In the genomic region with DNA sequence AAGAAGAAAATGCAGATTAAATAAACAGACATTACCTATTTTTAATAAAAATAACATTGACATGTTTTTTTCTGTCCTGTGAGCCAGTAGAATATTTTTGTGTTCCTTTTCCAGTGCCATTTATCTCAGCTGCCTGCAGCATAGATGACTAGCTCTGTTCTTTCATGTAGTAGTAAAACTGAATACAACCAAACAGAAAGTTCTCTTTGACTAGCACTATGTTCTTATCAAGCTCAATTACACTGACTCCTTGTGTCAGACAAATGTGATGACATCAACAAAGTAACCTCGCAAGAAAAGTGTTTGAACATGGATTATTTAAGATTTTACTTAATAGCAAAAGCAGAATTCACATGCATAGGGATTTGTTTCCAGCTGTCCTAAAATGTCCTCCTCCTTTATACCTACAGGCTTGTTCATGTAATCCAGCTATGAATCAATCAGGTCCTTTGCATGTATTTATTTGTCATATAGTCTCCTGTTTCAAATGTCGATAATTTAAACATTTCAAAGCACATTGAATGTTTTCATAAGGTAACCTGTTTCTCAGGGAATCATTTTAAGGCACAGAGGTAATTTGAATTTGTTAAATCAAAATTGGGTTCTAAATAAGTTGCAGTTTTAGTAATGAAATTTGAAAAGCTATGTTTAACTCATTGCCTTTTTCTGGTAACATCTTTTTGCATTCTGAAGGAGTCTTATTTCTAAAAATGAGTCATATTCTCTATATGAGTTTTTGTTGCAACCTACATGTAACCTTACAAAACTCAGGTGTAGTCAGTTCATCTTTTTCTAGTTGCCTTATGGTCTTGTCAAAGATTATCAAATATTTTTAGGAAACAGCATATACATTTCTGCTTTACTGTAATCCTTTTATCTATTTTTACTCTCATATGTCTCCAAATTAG, we compare ENCODE assay signal across 16 cellular contexts.
DNase-seq lines count a peak whose midpoint lies in the region; ATAC-seq and TF ChIP-seq lines count a peak whose summit lies in the region.
"Had no signal": no experiment of that assay in that cellular context is flagged by ENCODE, and none has a peak within 500 bp of the region (broad histone marks: within the 10 kb centered on the region; RNA-seq: fewer than 3 reads in every experiment).

No MANE protein-coding gene starts in this region.

- no peaks in the 10 kb centered on the region for H3K36me3 ChIP-seq in GM23338 (ENCODE audit: insufficient read depth)
- H3K36me3 ChIP-seq: brain microvascular endothelial cell, suprapubic skin had no signal

- peaks cover 8% of the 10 kb centered on the region; the same call in 1 of the 2 replicates for H3K9me2 ChIP-seq in GM23338 (ENCODE audit: insufficient read depth)

- H3K4me3 ChIP-seq in GM23338: no peak overlapping the region
- H3K4me3 ChIP-seq: suprapubic skin had no signal

- no peaks in the 10 kb centered on the region for H3K27me3 Mint-ChIP-seq in GM23338 (ENCODE audit: insufficient read depth, low read depth, poor library complexity)
- H3K27me3 Mint-ChIP-seq in T-helper 17 cell: no peaks in the 10 kb centered on the region

- H2AFZ ChIP-seq in GM23338: no peak overlapping the region

- H3K4me1 Mint-ChIP-seq in GM23338 (no peaks in the 10 kb centered on the region), T-helper 17 cell (no peaks in the 10 kb centered on the region)
- H3K4me1 Mint-ChIP-seq: naive thymus-derived CD4-positive, alpha-beta T cell had no signal

- DNase-seq in amniotic epithelial cell (ENCODE audit: low read depth) (peak; percentile 20), DMS153 treated with DMSO at 0.1 percent for 48 hours (lab: John Stamatoyannopoulos, UW; ENCODE audit: unreplicated experiment) (no peak), GM23338 (ENCODE audit: low spot score) (no peak), T-helper 17 cell (no peak)
- no peak for DNase-seq in activated CD8-positive, alpha-beta memory T cell treated with anti-CD3 and anti-CD28 coated beads, Interleukin-2, amount 50 U/mL, for 4 hours
- DNase-seq: activated CD4-positive, alpha-beta T cell treated with anti-CD3 and anti-CD28 coated beads for 4 hours; brain microvascular endothelial cell; naive thymus-derived CD4-positive, alpha-beta T cell; NCI-H2081; SW 1271 had no signal

- H3K36me3 Mint-ChIP-seq in GM23338 (ENCODE audit: low read depth) (peaks cover 7% of the 10 kb centered on the region; the same call in 2 of the 3 replicates), T-helper 17 cell (ENCODE audit: low read depth) (no peaks in the 10 kb centered on the region)
- H3K36me3 Mint-ChIP-seq: naive thymus-derived CD4-positive, alpha-beta T cell had no signal

- ATAC-seq in GM18861 (IDR thresholded peaks at IDR 0.05; ENCODE audit: unreplicated experiment): peak; percentile 58
- ATAC-seq in GM21529 (IDR thresholded peaks at IDR 0.05; ENCODE audit: unreplicated experiment): peak; percentile 77
- ATAC-seq in HG03060 (IDR thresholded peaks at IDR 0.05; ENCODE audit: low read depth, unreplicated experiment): peak; percentile 91
- no peak for ATAC-seq in GM23338
- ATAC-seq in T-helper 17 cell: no peak
- ATAC-seq: naive thymus-derived CD4-positive, alpha-beta T cell; sciatic nerve had no signal

- peaks cover 16% of the 10 kb centered on the region; the same call in 2 of the 3 replicates for H3K9me3 Mint-ChIP-seq in GM23338

- no peak for TF ChIP-seq CTCF in GM23338 (conservative IDR thresholded peaks at IDR 0.05; ENCODE audit: low read depth in 2 of 2)

- no peaks in the 10 kb centered on the region for H3K9me3 ChIP-seq in T-helper 17 cell (ENCODE audit: control insufficient read depth, low read length, poor library complexity, severe bottlenecking)

- no peaks in the 10 kb centered on the region for H3K27me3 ChIP-seq in GM23338 (ENCODE audit: insufficient read depth)
- H3K27me3 ChIP-seq: brain microvascular endothelial cell, suprapubic skin had no signal

- H3K27ac Mint-ChIP-seq in GM23338 (no peak overlapping the region), T-helper 17 cell (no peak overlapping the region)
- H3K27ac Mint-ChIP-seq: naive thymus-derived CD4-positive, alpha-beta T cell had no signal

- H3K4me3 Mint-ChIP-seq in GM23338 (no peak overlapping the region), T-helper 17 cell (no peak overlapping the region)
- H3K4me3 Mint-ChIP-seq: naive thymus-derived CD4-positive, alpha-beta T cell had no signal

- H3K79me2 ChIP-seq in GM23338 (replicated peaks; ENCODE audit: insufficient read depth): no peaks in the 10 kb centered on the region

- no peaks in the 10 kb centered on the region for H4K20me1 ChIP-seq in GM23338 (replicated peaks; ENCODE audit: insufficient read depth)

- no peak overlapping the region for H3K27ac ChIP-seq in GM23338 (ENCODE audit: low read depth)
- H3K27ac ChIP-seq: brain microvascular endothelial cell, C4-2B, suprapubic skin had no signal

- H3F3A ChIP-seq in GM23338 (replicated peaks; ENCODE audit: low read depth): no peaks in the 10 kb centered on the region

- H3K4me2 ChIP-seq in GM23338: no peak overlapping the region

- no peaks in the 10 kb centered on the region for H3K4me1 ChIP-seq in GM23338 (ENCODE audit: insufficient read depth)
- H3K4me1 ChIP-seq: suprapubic skin had no signal

TF ChIP-seq in GM23338, 12 proteins besides CTCF, POLR2A, EP300 and RAD21:
- TF ChIP-seq CREB1 (CRISPR knock-in tag; IDR thresholded peaks at IDR 0.05; ENCODE audit: low read depth): no peak
- no peak for TF ChIP-seq ZNF331 (CRISPR knock-in tag; IDR thresholded peaks at IDR 0.05; ENCODE audit: low read depth)
- TF ChIP-seq NANOG (IDR thresholded peaks at IDR 0.05; ENCODE audit: borderline replicate concordance): no peak
TF ChIP-seq in GM23338: peak in this region for 0.

Comparison
In these comparisons a context has a peak if more than half of its experiments do, and no peak if none do; other contexts are left out.
1. ATAC-seq: peak in GM18861 (single experiment), GM21529 (single experiment) and HG03060 (single experiment); none in GM23338 (single experiment) and T-helper 17 cell (single experiment).